Comparison of ENCODE assay signal across 15 cellular contexts in genomic region chr3:173586176-173586575, GRCh38.
DNase-seq lines count a peak whose midpoint lies in the region; ATAC-seq and TF ChIP-seq lines count a peak whose summit lies in the region.
"Had no signal": no experiment of that assay in that cellular context is flagged by ENCODE, and none has a peak within 500 bp of the region (broad histone marks: within the 10 kb centered on the region; RNA-seq: fewer than 3 reads in every experiment).

No MANE protein-coding gene starts in this region.

- ATAC-seq in GM21367 (IDR thresholded peaks at IDR 0.05; ENCODE audit: unreplicated experiment): no peak
- no peak for ATAC-seq in HG02885 (IDR thresholded peaks at IDR 0.05; ENCODE audit: poor library complexity, unreplicated experiment)
- ATAC-seq: stimulated activated effector memory CD8-positive, alpha-beta T cell treated with anti-CD3 and anti-CD28 coated beads, Interleukin-12 subunit alpha, Interleukin-12 subunit beta, amount 100 ng/mL, for 72 hours had no signal

- peaks cover 34% of the 10 kb centered on the region for H3K4me1 Mint-ChIP-seq in HFFc6 (ENCODE audit: low read depth)
- H3K4me1 Mint-ChIP-seq in activated naive CD4-positive, alpha-beta T cell treated with anti-CD3 and anti-CD28 coated beads, Interleukin-2, amount 10 ng/mL, durations not matched to agents 7 days and 5 days: peaks cover 5% of the 10 kb centered on the region
- H3K4me1 Mint-ChIP-seq: stimulated activated effector memory CD8-positive, alpha-beta T cell treated with anti-CD3 and anti-CD28 coated beads, Interleukin-12 subunit alpha, Interleukin-12 subunit beta, amount 100 ng/mL, for 72 hours had no signal

- TF ChIP-seq CTCF in AG09309 (IDR thresholded peaks at IDR 0.05; ENCODE audit: control insufficient read depth, insufficient read depth, low read depth, low read length, missing control alignments): no peak
- no peak for TF ChIP-seq CTCF in HFFc6 (IDR thresholded peaks at IDR 0.05)
- TF ChIP-seq CTCF in ascending aorta (IDR thresholded peaks at IDR 0.05): no peak

- H3K27ac Mint-ChIP-seq in HFFc6: peak overlapping the region; percentile 91
- H3K27ac Mint-ChIP-seq in activated naive CD4-positive, alpha-beta T cell treated with anti-CD3 and anti-CD28 coated beads, Interleukin-2, amount 10 ng/mL, durations not matched to agents 7 days and 5 days: no peak overlapping the region
- H3K27ac Mint-ChIP-seq: stimulated activated effector memory CD8-positive, alpha-beta T cell treated with anti-CD3 and anti-CD28 coated beads, Interleukin-12 subunit alpha, Interleukin-12 subunit beta, amount 100 ng/mL, for 72 hours had no signal

- no peaks in the 10 kb centered on the region for H3K9me3 ChIP-seq in ascending aorta

- peak overlapping the region; percentile 96 for H3K4me3 Mint-ChIP-seq in HFFc6
- no peak overlapping the region for H3K4me3 Mint-ChIP-seq in activated naive CD4-positive, alpha-beta T cell treated with anti-CD3 and anti-CD28 coated beads, Interleukin-2, amount 10 ng/mL, durations not matched to agents 7 days and 5 days
- H3K4me3 Mint-ChIP-seq: stimulated activated effector memory CD8-positive, alpha-beta T cell treated with anti-CD3 and anti-CD28 coated beads, Interleukin-12 subunit alpha, Interleukin-12 subunit beta, amount 100 ng/mL, for 72 hours had no signal

- H3K4me3 ChIP-seq in AG09309 (ENCODE audit: control insufficient read depth, low read depth, low read length) (peak overlapping the region; percentile 79), ascending aorta (peak overlapping the region; percentile 52 to 66)

- H3K27me3 Mint-ChIP-seq in HFFc6 (ENCODE audit: insufficient read depth): no peaks in the 10 kb centered on the region
- H3K27me3 Mint-ChIP-seq in activated naive CD4-positive, alpha-beta T cell treated with anti-CD3 and anti-CD28 coated beads, Interleukin-2, amount 10 ng/mL, durations not matched to agents 7 days and 5 days: peaks cover 19% of the 10 kb centered on the region

- H3K27ac ChIP-seq in ascending aorta: peak overlapping the region in 1 of 2 donors; percentile 70

- CTCF ChIA-PET in activated naive CD4-positive, alpha-beta T cell treated with anti-CD3 and anti-CD28 coated beads, Interleukin-2, amount 10 ng/mL, durations not matched to agents 7 days and 5 days (lab: Charles Lee): no interaction called here

- intact Hi-C loops in ascending aorta (cut with DNase I): no loop called here

- H3K9me3 Mint-ChIP-seq in HFFc6: no peaks in the 10 kb centered on the region
- H3K9me3 Mint-ChIP-seq in activated naive CD4-positive, alpha-beta T cell treated with anti-CD3 and anti-CD28 coated beads, Interleukin-2, amount 10 ng/mL, durations not matched to agents 7 days and 5 days: no peaks in the 10 kb centered on the region

- H3K36me3 ChIP-seq in ascending aorta: no peaks in the 10 kb centered on the region

- H3K36me3 Mint-ChIP-seq in HFFc6 (ENCODE audit: low read depth): no peaks in the 10 kb centered on the region
- no peaks in the 10 kb centered on the region for H3K36me3 Mint-ChIP-seq in activated naive CD4-positive, alpha-beta T cell treated with anti-CD3 and anti-CD28 coated beads, Interleukin-2, amount 10 ng/mL, durations not matched to agents 7 days and 5 days
- H3K36me3 Mint-ChIP-seq: stimulated activated effector memory CD8-positive, alpha-beta T cell treated with anti-CD3 and anti-CD28 coated beads, Interleukin-12 subunit alpha, Interleukin-12 subunit beta, amount 100 ng/mL, for 72 hours had no signal

- DNase-seq in AG09309 (ENCODE audit: low read depth): no peak
- peak; percentile 16 for DNase-seq in HFFc6
- no peak for DNase-seq in ascending aorta (ENCODE audit: low spot score in 2 of 2)
- DNase-seq in kidney tubule cell (ENCODE audit: low spot score): peak; percentile 60
- no peak for DNase-seq in activated naive CD4-positive, alpha-beta T cell treated with anti-CD3 and anti-CD28 coated beads, Interleukin-2, amount 10 ng/mL, durations not matched to agents 7 days and 5 days
- DNase-seq in NCI-H187 (lab: John Stamatoyannopoulos, UW): no peak
- DNase-seq: activated CD4-positive, alpha-beta T cell treated with anti-CD3 and anti-CD28 coated beads for 4 hours; AML-193; Kasumi-1; mesendoderm; NCI-H187 treated with DMSO at 0.1 percent for 48 hours; stimulated activated CD4-positive, alpha-beta T cell treated with anti-CD3 and anti-CD28 coated beads, Interleukin-2, amount 100 ng/mL, for 24 hours had no signal

- no peaks in the 10 kb centered on the region for H3K4me1 ChIP-seq in ascending aorta

- H3K27me3 ChIP-seq in ascending aorta: no peaks in the 10 kb centered on the region

Comparison
In these comparisons a context has a peak if more than half of its experiments do, and no peak if none do; other contexts are left out.
1. DNase-seq: peak in HFFc6 (single experiment) and kidney tubule cell (single experiment); none in AG09309 (single experiment), ascending aorta (0 of 2), activated naive CD4-positive, alpha-beta T cell treated with anti-CD3 and anti-CD28 coated beads, Interleukin-2, amount 10 ng/mL, durations not matched to agents 7 days and 5 days (single experiment) and NCI-H187 (0 of 2).